1 cellular context compared by ENCODE assay signal in genomic region chr21:32413697-32414578, GRCh38.
TF ChIP-seq lines count a peak whose summit lies in the region.

No MANE protein-coding gene starts in this region.

TF ChIP-seq in HCT116, 20 proteins besides CTCF, POLR2A, EP300 and RAD21 (continued from another document):
- TF ChIP-seq REST (IDR thresholded peaks at IDR 0.05; ENCODE audit: low read depth) (no peak), TCF7L2 (IDR thresholded peaks at IDR 0.05; ENCODE audit: borderline replicate concordance, extremely low read depth, insufficient read depth, insufficient read length) (no peak), ELF1 (IDR thresholded peaks at IDR 0.05; ENCODE audit: borderline replicate concordance, low read depth) (no peak), YY1 (IDR thresholded peaks at IDR 0.05; ENCODE audit: extremely low read depth, insufficient replicate concordance, low read depth, low read length) (no peak), ZFX (IDR thresholded peaks at IDR 0.05) (no peak), ATF3 (IDR thresholded peaks at IDR 0.05) (no peak)
TF ChIP-seq in HCT116: peak in this region for 0.
